ENCODE assay signal across 16 cellular contexts in genomic region chr20:8423482-8423881, GRCh38.
"Had no signal": no experiment of that assay in that cellular context is flagged by ENCODE, and none has a peak within 500 bp of the region (broad histone marks: within the 10 kb centered on the region; RNA-seq: fewer than 3 reads in every experiment).

No MANE protein-coding gene starts in this region.

- H3K27me3 ChIP-seq: ascending aorta, tibial nerve, uterus had no signal

- DNase-seq: activated CD4-positive, alpha-beta memory T cell treated with anti-CD3 and anti-CD28 coated beads for 36 hours; activated CD4-positive, alpha-beta T cell treated with anti-CD3 and anti-CD28 coated beads for 36 hours; activated naive CD4-positive, alpha-beta T cell treated with anti-CD3 and anti-CD28 coated beads, Interleukin-2, amount 10 ng/mL, durations not matched to agents 7 days and 5 days; activated T-cell treated with anti-CD3 and anti-CD28 coated beads, Interleukin-2, amount 50 U/mL, for 24 hours; foreskin melanocyte; nucleus accumbens; posterior cingulate gyrus; retina; stimulated activated CD4-positive, alpha-beta T cell treated with anti-CD3 and anti-CD28 coated beads, Interleukin-15, amount 100 ng/mL, for 24 hours; stimulated activated CD4-positive, alpha-beta T cell treated with anti-CD3 and anti-CD28 coated beads, Interleukin-4, amount 100 ng/mL, for 1 hour; stimulated activated naive B cell treated with anti-CD40 and anti-IgM and Interleukin-4, amounts not matched to agents 10 μg/mL and 1 μg/mL and 100 μg/mL, for 72 hours; uterus had no signal

- H3K4me3 ChIP-seq: ascending aorta, tibial nerve, uterus had no signal

- H3K4me1 ChIP-seq: ascending aorta, tibial nerve, uterus had no signal

- H3K36me3 ChIP-seq: ascending aorta, tibial nerve, uterus had no signal

- H3K27ac ChIP-seq: ascending aorta, epithelial cell of prostate, tibial nerve, uterus had no signal

- H3K9me3 ChIP-seq: ascending aorta, tibial nerve, uterus had no signal

- ATAC-seq: activated CD4-positive, alpha-beta T cell treated with anti-CD3 and anti-CD28 coated beads for 36 hours; natural killer cell treated with Interleukin-12 subunit alpha and Interleukin-12 subunit beta and Interleukin-15 and Interleukin-18, amount 100 ng/mL, for 72 hours; stimulated activated naive B cell treated with anti-CD40 and anti-IgM and Interleukin-4, amounts not matched to agents 10 μg/mL and 1 μg/mL and 100 μg/mL, for 72 hours had no signal
